Comparison of ENCODE assay signal across 1 cellular context in the genomic region with DNA sequence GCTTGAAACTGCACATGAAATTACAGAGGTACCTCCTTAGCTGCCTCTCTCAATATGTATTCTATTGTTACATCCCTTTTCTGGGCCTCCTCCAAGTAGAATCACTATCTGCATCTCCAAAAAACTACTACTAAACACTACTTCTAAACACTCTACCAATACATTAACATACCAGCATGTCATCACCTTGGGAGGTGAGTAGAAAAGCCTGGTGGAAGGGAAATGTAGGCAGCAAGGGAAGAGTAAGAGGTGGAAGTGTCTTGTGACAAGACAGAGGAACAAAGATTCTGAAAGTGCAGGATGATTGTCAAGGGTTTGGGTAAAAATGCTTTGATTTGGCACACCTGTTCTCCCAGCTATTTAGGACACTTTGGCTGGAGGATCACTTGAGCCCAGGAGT.
TF ChIP-seq lines count a peak whose summit lies in the region.

No MANE protein-coding gene starts in this region.

TF ChIP-seq in WTC11, 78 proteins besides CTCF, POLR2A, EP300 and RAD21 (continued from another document):
- TF ChIP-seq, protein P1, sequence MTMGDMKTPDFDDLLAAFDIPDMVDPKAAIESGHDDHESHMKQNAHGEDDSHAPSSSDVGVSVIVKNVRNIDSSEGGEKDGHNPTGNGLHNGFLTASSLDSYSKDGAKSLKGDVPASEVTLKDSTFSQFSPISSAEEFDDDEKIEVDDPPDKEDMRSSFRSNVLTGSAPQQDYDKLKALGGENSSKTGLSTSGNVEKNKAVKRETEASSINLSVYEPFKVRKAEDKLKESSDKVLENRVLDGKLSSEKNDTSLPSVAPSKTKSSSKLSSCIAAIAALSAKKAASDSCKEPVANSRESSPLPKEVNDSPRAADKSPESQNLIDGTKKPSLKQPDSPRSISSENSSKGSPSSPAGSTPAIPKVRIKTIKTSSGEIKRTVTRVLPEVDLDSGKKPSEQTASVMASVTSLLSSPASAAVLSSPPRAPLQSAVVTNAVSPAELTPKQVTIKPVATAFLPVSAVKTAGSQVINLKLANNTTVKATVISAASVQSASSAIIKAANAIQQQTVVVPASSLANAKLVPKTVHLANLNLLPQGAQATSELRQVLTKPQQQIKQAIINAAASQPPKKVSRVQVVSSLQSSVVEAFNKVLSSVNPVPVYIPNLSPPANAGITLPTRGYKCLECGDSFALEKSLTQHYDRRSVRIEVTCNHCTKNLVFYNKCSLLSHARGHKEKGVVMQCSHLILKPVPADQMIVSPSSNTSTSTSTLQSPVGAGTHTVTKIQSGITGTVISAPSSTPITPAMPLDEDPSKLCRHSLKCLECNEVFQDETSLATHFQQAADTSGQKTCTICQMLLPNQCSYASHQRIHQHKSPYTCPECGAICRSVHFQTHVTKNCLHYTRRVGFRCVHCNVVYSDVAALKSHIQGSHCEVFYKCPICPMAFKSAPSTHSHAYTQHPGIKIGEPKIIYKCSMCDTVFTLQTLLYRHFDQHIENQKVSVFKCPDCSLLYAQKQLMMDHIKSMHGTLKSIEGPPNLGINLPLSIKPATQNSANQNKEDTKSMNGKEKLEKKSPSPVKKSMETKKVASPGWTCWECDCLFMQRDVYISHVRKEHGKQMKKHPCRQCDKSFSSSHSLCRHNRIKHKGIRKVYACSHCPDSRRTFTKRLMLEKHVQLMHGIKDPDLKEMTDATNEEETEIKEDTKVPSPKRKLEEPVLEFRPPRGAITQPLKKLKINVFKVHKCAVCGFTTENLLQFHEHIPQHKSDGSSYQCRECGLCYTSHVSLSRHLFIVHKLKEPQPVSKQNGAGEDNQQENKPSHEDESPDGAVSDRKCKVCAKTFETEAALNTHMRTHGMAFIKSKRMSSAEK (CRISPR knock-in tag; IDR thresholded peaks at IDR 0.05; ENCODE audit: borderline replicate concordance): no peak
- TF ChIP-seq EMX1 (CRISPR knock-in tag; IDR thresholded peaks at IDR 0.05) (no peak), ERG (CRISPR knock-in tag; IDR thresholded peaks at IDR 0.05) (no peak), JAZF1 (CRISPR knock-in tag; IDR thresholded peaks at IDR 0.05) (no peak), ELF4 (CRISPR knock-in tag; IDR thresholded peaks at IDR 0.05; ENCODE audit: low read depth) (no peak)
- TF ChIP-seq, protein P2, sequence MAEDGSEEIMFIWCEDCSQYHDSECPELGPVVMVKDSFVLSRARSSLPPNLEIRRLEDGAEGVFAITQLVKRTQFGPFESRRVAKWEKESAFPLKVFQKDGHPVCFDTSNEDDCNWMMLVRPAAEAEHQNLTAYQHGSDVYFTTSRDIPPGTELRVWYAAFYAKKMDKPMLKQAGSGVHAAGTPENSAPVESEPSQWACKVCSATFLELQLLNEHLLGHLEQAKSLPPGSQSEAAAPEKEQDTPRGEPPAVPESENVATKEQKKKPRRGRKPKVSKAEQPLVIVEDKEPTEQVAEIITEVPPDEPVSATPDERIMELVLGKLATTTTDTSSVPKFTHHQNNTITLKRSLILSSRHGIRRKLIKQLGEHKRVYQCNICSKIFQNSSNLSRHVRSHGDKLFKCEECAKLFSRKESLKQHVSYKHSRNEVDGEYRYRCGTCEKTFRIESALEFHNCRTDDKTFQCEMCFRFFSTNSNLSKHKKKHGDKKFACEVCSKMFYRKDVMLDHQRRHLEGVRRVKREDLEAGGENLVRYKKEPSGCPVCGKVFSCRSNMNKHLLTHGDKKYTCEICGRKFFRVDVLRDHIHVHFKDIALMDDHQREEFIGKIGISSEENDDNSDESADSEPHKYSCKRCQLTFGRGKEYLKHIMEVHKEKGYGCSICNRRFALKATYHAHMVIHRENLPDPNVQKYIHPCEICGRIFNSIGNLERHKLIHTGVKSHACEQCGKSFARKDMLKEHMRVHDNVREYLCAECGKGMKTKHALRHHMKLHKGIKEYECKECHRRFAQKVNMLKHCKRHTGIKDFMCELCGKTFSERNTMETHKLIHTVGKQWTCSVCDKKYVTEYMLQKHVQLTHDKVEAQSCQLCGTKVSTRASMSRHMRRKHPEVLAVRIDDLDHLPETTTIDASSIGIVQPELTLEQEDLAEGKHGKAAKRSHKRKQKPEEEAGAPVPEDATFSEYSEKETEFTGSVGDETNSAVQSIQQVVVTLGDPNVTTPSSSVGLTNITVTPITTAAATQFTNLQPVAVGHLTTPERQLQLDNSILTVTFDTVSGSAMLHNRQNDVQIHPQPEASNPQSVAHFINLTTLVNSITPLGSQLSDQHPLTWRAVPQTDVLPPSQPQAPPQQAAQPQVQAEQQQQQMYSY (CRISPR knock-in tag; IDR thresholded peaks at IDR 0.05): peak; percentile 55; the same call in 1 of the 2 replicates
- TF ChIP-seq, protein P3, sequence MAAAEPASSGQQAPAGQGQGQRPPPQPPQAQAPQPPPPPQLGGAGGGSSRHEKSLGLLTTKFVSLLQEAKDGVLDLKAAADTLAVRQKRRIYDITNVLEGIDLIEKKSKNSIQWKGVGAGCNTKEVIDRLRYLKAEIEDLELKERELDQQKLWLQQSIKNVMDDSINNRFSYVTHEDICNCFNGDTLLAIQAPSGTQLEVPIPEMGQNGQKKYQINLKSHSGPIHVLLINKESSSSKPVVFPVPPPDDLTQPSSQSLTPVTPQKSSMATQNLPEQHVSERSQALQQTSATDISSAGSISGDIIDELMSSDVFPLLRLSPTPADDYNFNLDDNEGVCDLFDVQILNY (CRISPR knock-in tag; IDR thresholded peaks at IDR 0.05): no peak
